9 cellular contexts compared by ENCODE assay signal in the genomic region with DNA sequence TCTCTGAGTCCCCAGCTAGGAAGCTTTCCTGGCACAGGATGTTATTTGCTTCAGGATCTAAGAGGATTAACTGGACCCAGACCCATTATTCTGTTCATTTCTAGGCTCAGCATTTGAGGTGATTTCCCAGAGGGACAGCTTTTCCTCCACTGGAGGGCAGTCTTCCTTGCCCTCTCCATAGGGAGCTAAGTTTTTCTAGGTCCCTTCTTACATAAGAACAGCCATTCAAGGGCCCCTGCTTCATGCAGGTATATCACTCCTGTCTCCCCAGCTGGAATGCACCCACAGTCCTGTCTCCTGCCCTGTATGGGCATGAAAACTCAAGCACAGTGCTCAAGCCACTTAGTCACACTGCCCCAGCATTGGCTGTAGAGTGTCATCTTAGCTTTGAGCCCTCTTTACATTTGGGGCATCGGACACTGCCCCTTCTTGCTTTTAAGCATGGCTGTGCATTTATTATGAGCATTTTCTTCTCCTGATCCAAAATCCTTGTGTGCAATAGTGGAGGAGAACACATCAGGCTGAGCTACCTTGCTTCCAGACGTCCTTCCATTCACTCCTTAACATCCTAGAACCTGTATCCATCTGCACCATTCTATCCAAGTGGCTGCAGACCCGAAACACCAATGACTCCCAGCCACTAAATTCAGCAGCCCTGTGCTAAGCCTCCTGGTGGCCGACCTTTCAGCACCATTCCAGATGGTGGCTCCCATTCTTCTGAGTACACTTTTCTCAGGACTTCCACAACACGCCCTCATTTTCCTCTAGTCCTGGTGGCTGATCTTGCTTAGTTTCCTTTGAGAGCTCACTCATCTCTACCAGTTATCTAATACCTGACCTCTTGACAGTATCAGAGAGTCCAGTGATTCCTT.
DNase-seq lines count a peak whose midpoint lies in the region; ATAC-seq and TF ChIP-seq lines count a peak whose summit lies in the region.
"Had no signal": no experiment of that assay in that cellular context is flagged by ENCODE, and none has a peak within 500 bp of the region (broad histone marks: within the 10 kb centered on the region; RNA-seq: fewer than 3 reads in every experiment).

No MANE protein-coding gene starts in this region.

- no peaks in the 10 kb centered on the region for H3F3A ChIP-seq in DOHH2 (ENCODE audit: control insufficient read depth, insufficient read depth)

- no peak for ATAC-seq in aorta (ENCODE audit: low FRiP score)
- no peak for ATAC-seq in GM19463 (IDR thresholded peaks at IDR 0.05; ENCODE audit: unreplicated experiment)

- peak; percentile 43 for TF ChIP-seq CTCF in DOHH2 (IDR thresholded peaks at IDR 0.05; ENCODE audit: low read depth, low read length, poor library complexity, severe bottlenecking)
- peak; percentile 28 to 47 for TF ChIP-seq CTCF in brain (conservative IDR thresholded peaks at IDR 0.05)

- no peak overlapping the region for H3K4me3 ChIP-seq in DOHH2 (ENCODE audit: low read length)
- no peak overlapping the region for H3K4me3 ChIP-seq in aorta (ENCODE audit: low read length in 2 of 2)

- 85 to 87% methylated on average over 5 of the region's 5 CpGs for WGBS in aorta, 2 donors

- no peaks in the 10 kb centered on the region for H4K20me1 ChIP-seq in DOHH2 (ENCODE audit: control insufficient read depth, insufficient read depth, low read depth, low read length)

- H3K27me3 ChIP-seq in DOHH2 (ENCODE audit: control insufficient read depth, low read length) (0 out of 2 replicates have a peak, but pooled peaks cover 2% of the 10 kb centered on the region), aorta (ENCODE audit: control insufficient read depth in 1 of 2, insufficient read depth in 2 of 2, low read length in 1 of 2) (no peaks in the 10 kb centered on the region)

- H3K27ac Mint-ChIP-seq in brain: no peak overlapping the region

- DNase-seq in HuH-7 (ENCODE audit: low spot score) (peak; percentile 21), myocyte (ENCODE audit: low read depth) (peak; percentile 19), aorta (no peak), NCI-H128 (lab: John Stamatoyannopoulos, UW; ENCODE audit: unreplicated experiment) (no peak), islet precursor cell (no peak)
- DNase-seq: amniotic stem cell had no signal

- peaks cover 9 to 28% (median 12%) of the 10 kb centered on the region in 5 experiments for H3K9me3 Mint-ChIP-seq in brain

- H3K27me3 Mint-ChIP-seq in brain: peaks cover 16% of the 10 kb centered on the region

- no peaks in the 10 kb centered on the region for H3K36me3 ChIP-seq in DOHH2 (ENCODE audit: control insufficient read depth, low read length)
- no peaks in the 10 kb centered on the region for H3K36me3 ChIP-seq in aorta (ENCODE audit: control insufficient read depth in 1 of 2, insufficient read depth in 2 of 2, low read length in 1 of 2)

- H3K4me1 ChIP-seq in DOHH2 (ENCODE audit: control insufficient read depth, low read length) (no peaks in the 10 kb centered on the region), aorta (ENCODE audit: control insufficient read depth in 1 of 2, insufficient read depth in 2 of 2, low read length in 2 of 2) (no peaks in the 10 kb centered on the region)

- no peak overlapping the region for H3K4me3 Mint-ChIP-seq in brain

- H3K36me3 Mint-ChIP-seq in brain: no peaks in the 10 kb centered on the region

- no peaks in the 10 kb centered on the region for H3K4me1 Mint-ChIP-seq in brain

- no peaks in the 10 kb centered on the region for H3K9me2 ChIP-seq in DOHH2 (replicated peaks; ENCODE audit: control insufficient read depth, low read length)

- no peak overlapping the region for H3K4me2 ChIP-seq in DOHH2 (ENCODE audit: low read length)

- no peak overlapping the region for H3K27ac ChIP-seq in DOHH2 (ENCODE audit: low read depth, low read length)
- H3K27ac ChIP-seq in aorta (ENCODE audit: low read depth in 1 of 2, low read length in 2 of 2): no peak overlapping the region

- H3K9me3 ChIP-seq in DOHH2 (ENCODE audit: control insufficient read depth, insufficient read depth, low read length): no peaks in the 10 kb centered on the region
- no peaks in the 10 kb centered on the region for H3K9me3 ChIP-seq in aorta (ENCODE audit: control insufficient read depth, low read length)

- H3K79me2 ChIP-seq in DOHH2 (ENCODE audit: control insufficient read depth, low read length): no peaks in the 10 kb centered on the region

- intact Hi-C loops in aorta (cut with DNase I): loop anchor here in 1 of 2 donors (5.0 kb wide), 1 partner anchor 247 kb away; a partner anchor contains a TSS

Comparison
In these comparisons a context has a peak if more than half of its experiments do, and no peak if none do; other contexts are left out.
1. DNase-seq: peak in HuH-7 (single experiment) and myocyte (single experiment); none in aorta (0 of 2), NCI-H128 (single experiment) and islet precursor cell (single experiment).